Comparison of ENCODE assay signal across 16 cellular contexts in the genomic region with DNA sequence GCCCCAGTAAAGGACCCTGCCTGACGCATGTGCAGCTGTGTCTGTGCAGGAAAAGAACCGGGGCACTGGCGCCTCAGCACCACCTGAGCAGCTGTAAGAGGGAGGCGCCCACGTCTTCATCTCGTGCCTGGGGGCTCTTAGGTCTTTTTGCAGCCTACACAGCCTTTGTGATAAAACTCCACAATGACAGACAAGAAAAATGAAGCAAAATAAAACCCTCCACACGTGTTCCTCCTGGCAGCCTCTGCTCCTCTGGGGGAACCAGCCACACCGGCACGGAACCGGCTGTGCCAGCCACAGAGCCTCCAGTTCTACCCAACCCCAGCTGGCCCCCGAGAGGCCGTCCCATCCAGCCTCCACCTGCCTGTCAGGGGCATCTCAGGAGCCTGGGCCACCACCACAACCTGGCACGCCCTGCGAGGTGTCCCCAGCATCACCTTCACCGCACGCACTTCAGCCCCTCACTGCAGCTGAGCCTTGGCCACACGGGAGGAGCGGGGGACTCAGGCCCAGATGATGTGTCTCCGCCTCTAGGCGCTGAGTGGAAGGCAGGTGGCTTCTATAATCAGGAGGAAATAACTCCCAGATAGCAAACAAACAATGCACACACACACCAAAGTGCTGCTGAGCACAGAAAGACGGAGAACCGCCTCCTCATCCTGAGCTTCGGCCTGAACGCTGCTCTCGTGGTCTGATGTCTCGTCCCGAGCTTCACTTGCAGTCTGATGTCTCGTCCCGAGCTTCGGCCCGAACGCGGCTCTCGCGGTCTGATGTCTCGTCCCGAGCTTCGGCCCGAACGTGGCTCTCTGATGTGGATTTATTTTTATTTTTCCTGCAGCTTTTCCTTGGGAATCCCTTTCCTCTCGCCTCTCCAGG. TPM values are rescaled to one million over a fixed set of nuclear protein-coding genes. Genes with fewer than 3 reads are reported as not detected.
DNase-seq lines count a peak whose midpoint lies in the region; ATAC-seq and TF ChIP-seq lines count a peak whose summit lies in the region.
"Had no signal": no experiment of that assay in that cellular context is flagged by ENCODE, and none has a peak within 500 bp of the region (broad histone marks: within the 10 kb centered on the region; RNA-seq: fewer than 3 reads in every experiment).

No MANE protein-coding gene starts in this region.

- H3K4me2 ChIP-seq in BLaER1 treated with 17β-estradiol and CSF1 and Interleukin-3, amounts not matched to agents 10 nM and 100 nM: peak overlapping the region in 7 of 11 experiments; percentile 21 to 54 (median 43); a peak in 13 of 22 replicates
- no peak overlapping the region for H3K4me2 ChIP-seq in IMR-90 (ENCODE audit: low read depth, low read length)

- H3K79me1 ChIP-seq in IMR-90 (ENCODE audit: low read depth in 1 of 2, low read length in 2 of 2): no peaks in the 10 kb centered on the region

- H3K9me1 ChIP-seq in IMR-90 (ENCODE audit: insufficient read depth, low read length): no peaks in the 10 kb centered on the region; the same call in 1 of the 2 replicates

- peak overlapping the region; percentile 35 for H2AFZ ChIP-seq in IMR-90 (replicated peaks; ENCODE audit: low read length, poor library complexity)

- no TSS peak for BruUV-seq in IMR-90 (replicated peaks; lab: Mats Ljungman, UMichigan)

- H3K4me3 Mint-ChIP-seq in glutamatergic neuron (ENCODE audit: unreplicated experiment): peak overlapping the region; percentile 69
- H3K4me3 Mint-ChIP-seq in activated T-cell treated with anti-CD3 and anti-CD28 coated beads, Interleukin-2, amount 50 U/mL, for 72 hours: no peak overlapping the region
- H3K4me3 Mint-ChIP-seq: type B pancreatic cell had no signal

- peaks cover 5% of the 10 kb centered on the region for H3K9me3 Mint-ChIP-seq in glutamatergic neuron (ENCODE audit: unreplicated experiment)
- H3K9me3 Mint-ChIP-seq in activated T-cell treated with anti-CD3 and anti-CD28 coated beads, Interleukin-2, amount 50 U/mL, for 72 hours: no peaks in the 10 kb centered on the region
- H3K9me3 Mint-ChIP-seq: type B pancreatic cell had no signal

- H3K27ac Mint-ChIP-seq in glutamatergic neuron (ENCODE audit: unreplicated experiment): peak overlapping the region; percentile 95
- no peak overlapping the region for H3K27ac Mint-ChIP-seq in activated T-cell treated with anti-CD3 and anti-CD28 coated beads, Interleukin-2, amount 50 U/mL, for 72 hours
- H3K27ac Mint-ChIP-seq: type B pancreatic cell had no signal

- no peak overlapping the region for H3K23ac ChIP-seq in IMR-90 (ENCODE audit: low read depth, low read length)

- H2BK20ac ChIP-seq in IMR-90 (ENCODE audit: low read depth, low read length): no peak overlapping the region

- POLR2A ChIA-PET in IMR-90 (lab: Charles Lee; ENCODE audit: unreplicated experiment): no interaction called here

- no peaks in the 10 kb centered on the region for H3K36me3 Mint-ChIP-seq in glutamatergic neuron (ENCODE audit: unreplicated experiment)
- H3K36me3 Mint-ChIP-seq in activated T-cell treated with anti-CD3 and anti-CD28 coated beads, Interleukin-2, amount 50 U/mL, for 72 hours (ENCODE audit: insufficient read depth in 2 of 2): no peaks in the 10 kb centered on the region
- H3K36me3 Mint-ChIP-seq: type B pancreatic cell had no signal

- no peaks in the 10 kb centered on the region for H3K9me3 ChIP-seq in BLaER1 treated with 17β-estradiol and CSF1 and Interleukin-3, amounts not matched to agents 10 nM and 100 nM (replicated peaks in 1 of 11)
- no peaks in the 10 kb centered on the region for H3K9me3 ChIP-seq in IMR-90 (ENCODE audit: control insufficient read depth, insufficient read depth, low read length)
- no peaks in the 10 kb centered on the region for H3K9me3 ChIP-seq in MG63
- H3K9me3 ChIP-seq: gastroesophageal sphincter had no signal

- no peak overlapping the region for H2AK9ac ChIP-seq in IMR-90 (replicated peaks; ENCODE audit: low read depth, low read length, poor library complexity)

- H4K5ac ChIP-seq in IMR-90 (ENCODE audit: low read depth, low read length): no peak overlapping the region

- H3K18ac ChIP-seq in IMR-90 (ENCODE audit: low read depth, low read length): no peak overlapping the region

- H3K4me1 Mint-ChIP-seq in glutamatergic neuron (ENCODE audit: low read depth, unreplicated experiment): peaks cover 26% of the 10 kb centered on the region
- no peaks in the 10 kb centered on the region for H3K4me1 Mint-ChIP-seq in activated T-cell treated with anti-CD3 and anti-CD28 coated beads, Interleukin-2, amount 50 U/mL, for 72 hours (ENCODE audit: low read depth)

- H3K27me3 ChIP-seq in BLaER1 treated with 17β-estradiol and CSF1 and Interleukin-3, amounts not matched to agents 10 nM and 100 nM: no peaks in the 10 kb centered on the region
- peaks cover 28% of the 10 kb centered on the region for H3K27me3 ChIP-seq in IMR-90 (ENCODE audit: control insufficient read depth, insufficient read depth, low read length)
- H3K27me3 ChIP-seq in MG63: no peaks in the 10 kb centered on the region
- H3K27me3 ChIP-seq: gastroesophageal sphincter had no signal

- no peak for TF ChIP-seq CTCF in IMR-90 (conservative IDR thresholded peaks at IDR 0.05; ENCODE audit: low read depth, low read length)
- TF ChIP-seq CTCF in glutamatergic neuron (IDR thresholded peaks at IDR 0.05; ENCODE audit: partially characterized antibody, unreplicated experiment): no peak

- no peak overlapping the region for H3K14ac ChIP-seq in IMR-90 (replicated peaks; ENCODE audit: low read depth, low read length)

- 0 out of 22 replicates have a peak, but pooled peaks cover 0 to 5% (median 0%) of the 10 kb centered on the region in 11 experiments for H4K20me1 ChIP-seq in BLaER1 treated with 17β-estradiol and CSF1 and Interleukin-3, amounts not matched to agents 10 nM and 100 nM
- peaks cover 6% of the 10 kb centered on the region; the same call in 1 of the 2 replicates for H4K20me1 ChIP-seq in IMR-90 (ENCODE audit: insufficient read depth, low read length)

- peaks cover 9% of the 10 kb centered on the region for H3K27me3 Mint-ChIP-seq in glutamatergic neuron (ENCODE audit: unreplicated experiment)
- H3K27me3 Mint-ChIP-seq in activated T-cell treated with anti-CD3 and anti-CD28 coated beads, Interleukin-2, amount 50 U/mL, for 72 hours (ENCODE audit: low read depth): no peaks in the 10 kb centered on the region
- H3K27me3 Mint-ChIP-seq: type B pancreatic cell had no signal

- DNase-seq in IMR-90: no peak
- DNase-seq in NCI-H2171 (lab: John Stamatoyannopoulos, UW): peak; percentile 76
- no peak for DNase-seq in glutamatergic neuron
- DNase-seq in activated CD4-positive, alpha-beta T cell treated with anti-CD3 and anti-CD28 coated beads, Interleukin-2, amount 50 U/mL, for 48 hours: no peak
- DNase-seq in activated T-cell treated with anti-CD3 and anti-CD28 coated beads, Interleukin-2, amount 50 U/mL, for 72 hours: no peak
- no peak for DNase-seq in MG63
- DNase-seq: activated CD8-positive, alpha-beta memory T cell treated with anti-CD3 and anti-CD28 coated beads for 24 hours; activated naive CD4-positive, alpha-beta T cell treated with Interleukin-2 at 50 U/mL for 16 hours; NCI-H526; stimulated activated CD4-positive, alpha-beta T cell treated with anti-CD3 and anti-CD28 coated beads, Interleukin-1b, Interleukin-23, amount 100 ng/mL, for 48 hours had no signal

- no peak overlapping the region for H2BK120ac ChIP-seq in IMR-90 (ENCODE audit: low read depth, low read length)

- no peak for TF ChIP-seq POLR2A in IMR-90 (IDR thresholded peaks at IDR 0.05; ENCODE audit: low read depth, low read length)

- H2BK5ac ChIP-seq in IMR-90 (ENCODE audit: low read depth, low read length, poor library complexity, severe bottlenecking): no peak overlapping the region

- dilution Hi-C loops in IMR-90 (cut with HindIII; ENCODE audit: low sequenced_read_pairs, unreplicated experiment): no loop called here

- H3K56ac ChIP-seq in IMR-90 (ENCODE audit: extremely low read depth, insufficient read depth, low read length): no peak overlapping the region

- no peak overlapping the region for H3K4ac ChIP-seq in IMR-90 (ENCODE audit: low read depth, low read length)

- no peak overlapping the region for H2BK15ac ChIP-seq in IMR-90 (ENCODE audit: low read depth, low read length)

- ATAC-seq in IMR-90 (ENCODE audit: low read depth): peak; percentile 22; the same call in 1 of the 2 replicates
- no peak for ATAC-seq in GM21526 (IDR thresholded peaks at IDR 0.05; ENCODE audit: low FRiP score, unreplicated experiment)
- ATAC-seq in activated T-cell treated with anti-CD3 and anti-CD28 coated beads, Interleukin-2, amount 50 U/mL, for 72 hours (replicated peaks in 1 of 2): no peak
- ATAC-seq: gastroesophageal sphincter had no signal

- no peak overlapping the region for H2AK5ac ChIP-seq in IMR-90 (ENCODE audit: low read depth, low read length)

- no peak overlapping the region for H4K91ac ChIP-seq in IMR-90 (ENCODE audit: insufficient read depth, low read depth, low read length)

- H4K8ac ChIP-seq in IMR-90 (ENCODE audit: low read depth in 2 of 2, low read length in 2 of 2): no peak overlapping the region

- in situ Hi-C loops in IMR-90 (cut with MboI; ENCODE audit: low sequenced_read_pairs): no loop called here

- H3K4me1 ChIP-seq in BLaER1 treated with 17β-estradiol and CSF1 and Interleukin-3, amounts not matched to agents 10 nM and 100 nM: peaks cover 8 to 60% (median 38%) of the 10 kb centered on the region in 10 experiments
- peaks cover 2% of the 10 kb centered on the region; the same call in 1 of the 2 replicates for H3K4me1 ChIP-seq in IMR-90 (ENCODE audit: control insufficient read depth, insufficient read depth, low read length)

- TF ChIP-seq RAD21 in IMR-90 (IDR thresholded peaks at IDR 0.05; ENCODE audit: low read length): no peak

- CTCF ChIA-PET in IMR-90 (lab: Yijun Ruan, JAX): interaction anchor here (0.5 to 0.6 kb wide), 2 partner anchors 18 to 22 kb away, joined by 4 to 5 read pairs; no protein-coding TSS in a partner anchor

- 21% methylated on average over 13 of the region's 41 CpGs; no CpG with 5 or more reads in 1 of the 2 experiments for WGBS in IMR-90 (ENCODE audit: extremely low coverage in 2 of 2, insufficient read length in 1 of 2), 2 experiments

- no peaks in the 10 kb centered on the region; a peak in 1 of 22 replicates for H3K36me3 ChIP-seq in BLaER1 treated with 17β-estradiol and CSF1 and Interleukin-3, amounts not matched to agents 10 nM and 100 nM
- H3K36me3 ChIP-seq in IMR-90 (ENCODE audit: control insufficient read depth, insufficient read depth, low read length): no peaks in the 10 kb centered on the region
- H3K36me3 ChIP-seq in MG63: no peaks in the 10 kb centered on the region

- intact Hi-C loops in IMR-90 (cut with micrococcal nuclease): no loop called here

- H3K27ac ChIP-seq in BLaER1 treated with 17β-estradiol and CSF1 and Interleukin-3, amounts not matched to agents 10 nM and 100 nM: no peak overlapping the region
- H3K27ac ChIP-seq in IMR-90 (ENCODE audit: insufficient read depth, low read length): no peak overlapping the region
- H3K27ac ChIP-seq: gastroesophageal sphincter had no signal

- no peak overlapping the region for H3K4me3 ChIP-seq in BLaER1 treated with 17β-estradiol and CSF1 and Interleukin-3, amounts not matched to agents 10 nM and 100 nM
- H3K4me3 ChIP-seq in IMR-90 (ENCODE audit: insufficient read depth, low read depth, low read length) (no peak overlapping the region), MG63 (no peak overlapping the region)
- H3K4me3 ChIP-seq: gastroesophageal sphincter had no signal

- peak overlapping the region in 2 of 11 experiments; percentile 4 to 44; a peak in 1 of 22 replicates for H3K9ac ChIP-seq in BLaER1 treated with 17β-estradiol and CSF1 and Interleukin-3, amounts not matched to agents 10 nM and 100 nM
- no peak overlapping the region for H3K9ac ChIP-seq in IMR-90 (ENCODE audit: low read depth, low read length)

RNA-seq across cellular contexts. Expression of gene NSMF, which starts 28.6 kb away (rescaled TPM):
- total RNA-seq in IMR-90 (2012; rRNA removed) (7.7 and 10.0 TPM in 2 replicates), glutamatergic neuron (ENCODE audit: unreplicated experiment) (131 TPM)
- polyA plus RNA-seq in IMR-90 (2012; rRNA removed): 40.9 and 45.9 TPM in 2 replicates
- 26.6 and 33.5 TPM in 2 replicates for polyA plus RNA-seq in IMR-90 (2012; cell fraction: cytosol; rRNA removed)
- 116 and 241 TPM in 2 replicates for polyA plus RNA-seq in IMR-90 (2012; cell fraction: nucleus; rRNA removed; ENCODE audit: low replicate concordance)
- 10 to 100 TPM; 20.0 to 28.5 TPM for total RNA-seq in activated T-cell treated with anti-CD3 and anti-CD28 coated beads, Interleukin-2, amount 50 U/mL, for 72 hours
- 21.7 and 29.1 TPM in 2 replicates for total RNA-seq in MG63 (2014; rRNA removed; shearing (Covaris generic); ENCODE audit: low replicate concordance)

RNA-seq across cellular contexts. Expression of gene ENTPD8, which starts 46.5 kb away (rescaled TPM):
- total RNA-seq in IMR-90 (2012; rRNA removed) (not detected in 2 replicates), glutamatergic neuron (ENCODE audit: unreplicated experiment) (1.0 TPM)
- 0.07 TPM in 2 replicates for polyA plus RNA-seq in IMR-90 (2012; rRNA removed)
- polyA plus RNA-seq in IMR-90 (2012; cell fraction: cytosol; rRNA removed): 0.06 and 0.11 TPM in 2 replicates
- 0.37 and 0.78 TPM in 2 replicates for polyA plus RNA-seq in IMR-90 (2012; cell fraction: nucleus; rRNA removed; ENCODE audit: low replicate concordance)
- not detected for total RNA-seq in activated T-cell treated with anti-CD3 and anti-CD28 coated beads, Interleukin-2, amount 50 U/mL, for 72 hours
- total RNA-seq in MG63 (2014; rRNA removed; shearing (Covaris generic); ENCODE audit: low replicate concordance): not detected in 2 replicates
- total RNA-seq: bronchial epithelial cell had no signal
- polyA plus RNA-seq: keratinocyte had no signal
